Comparison of ENCODE assay signal across 27 cellular contexts in the genomic region with DNA sequence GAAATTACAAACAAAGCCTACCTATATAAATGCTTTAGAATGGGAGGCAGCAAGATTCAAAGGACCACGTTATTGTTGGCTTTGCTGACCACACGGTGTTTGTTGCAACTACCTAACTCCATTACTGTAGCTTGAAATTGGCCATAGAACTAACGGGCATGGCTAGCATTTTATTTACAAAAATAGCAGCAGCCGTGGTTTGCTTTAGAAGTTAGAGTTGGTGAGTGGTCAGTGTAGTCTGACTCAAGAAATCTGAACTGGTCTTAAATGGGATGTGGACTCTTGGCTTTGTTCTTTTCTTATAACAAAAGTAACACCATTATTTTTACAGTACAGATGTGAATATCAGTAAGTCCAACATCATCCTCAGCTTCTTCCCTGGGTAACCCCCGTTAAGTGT. TPM values are rescaled to one million over a fixed set of nuclear protein-coding genes. Genes with fewer than 3 reads are reported as not detected.
DNase-seq lines count a peak whose midpoint lies in the region; ATAC-seq, FAIRE-seq and TF ChIP-seq lines count a peak whose summit lies in the region.
"Had no signal": no experiment of that assay in that cellular context is flagged by ENCODE, and none has a peak within 500 bp of the region (broad histone marks: within the 10 kb centered on the region; RNA-seq: fewer than 3 reads in every experiment).

No MANE protein-coding gene starts in this region.

- H4K12ac ChIP-seq in trophoblast cell (ENCODE audit: low read depth, low read length), result no peak overlapping the region

- no peak overlapping the region for H2BK120ac ChIP-seq in trophoblast cell (ENCODE audit: insufficient read depth, low read length, poor library complexity)

- no peak overlapping the region for H3K27ac ChIP-seq in trophoblast cell (ENCODE audit: low read depth, low read length)
- H3K27ac ChIP-seq: A549; BLaER1 treated with 17β-estradiol and CSF1 and Interleukin-3, amounts not matched to agents 10 nM and 100 nM; GM23248 had no signal

- H3K79me2 ChIP-seq in trophoblast cell (ENCODE audit: control insufficient read depth, insufficient read depth, low read length, poor library complexity), result no peaks in the 10 kb centered on the region

- H3K4me1 Mint-ChIP-seq in activated T-cell treated with anti-CD3 and anti-CD28 coated beads, Interleukin-2, amount 50 U/mL, for 72 hours (ENCODE audit: low read depth), result peaks cover 65% of the 10 kb centered on the region
- H3K4me1 Mint-ChIP-seq in endothelial cell (ENCODE audit: unreplicated experiment), result peaks cover 7% of the 10 kb centered on the region

- no CpG with 5 or more reads among the region's 5 CpGs for WGBS in trophoblast cell (ENCODE audit: extremely low coverage, insufficient coverage, insufficient read length)

- peak overlapping the region; percentile 67 for H3K27ac Mint-ChIP-seq in activated T-cell treated with anti-CD3 and anti-CD28 coated beads, Interleukin-2, amount 50 U/mL, for 72 hours
- no peak overlapping the region for H3K27ac Mint-ChIP-seq in endothelial cell (ENCODE audit: unreplicated experiment)
- H3K27ac Mint-ChIP-seq: CD14-positive monocyte; CD4-positive, alpha-beta T cell; CD8-positive, alpha-beta memory T cell had no signal

- no peak overlapping the region for H2BK12ac ChIP-seq in trophoblast cell (ENCODE audit: low read length)

- FAIRE-seq in D721Med (lab: Jason Lieb, UNC), result no peak
- FAIRE-seq: A549, GM12878, GM19239, H1 had no signal

- no peak overlapping the region for H4K91ac ChIP-seq in trophoblast cell (ENCODE audit: low read depth, low read length)

- ATAC-seq in activated T-cell treated with anti-CD3 and anti-CD28 coated beads, Interleukin-2, amount 50 U/mL, for 72 hours (replicated peaks in 1 of 2), result no peak
- ATAC-seq in HG03457 (IDR thresholded peaks at IDR 0.05; ENCODE audit: unreplicated experiment), result no peak
- ATAC-seq: A549, GM12878 had no signal

- TF ChIP-seq CTCF in endothelial cell (IDR thresholded peaks at IDR 0.05; ENCODE audit: unreplicated experiment) (no peak), D721Med (IDR thresholded peaks at IDR 0.05; ENCODE audit: insufficient read depth, missing control alignments) (no peak)

- no peak overlapping the region for H4K8ac ChIP-seq in trophoblast cell (ENCODE audit: low read depth, low read length)

- no peak overlapping the region for H3K4me2 ChIP-seq in trophoblast cell (ENCODE audit: low read length)
- H3K4me2 ChIP-seq: A549; BLaER1 treated with 17β-estradiol and CSF1 and Interleukin-3, amounts not matched to agents 10 nM and 100 nM had no signal

- no peak overlapping the region for H2BK5ac ChIP-seq in trophoblast cell (ENCODE audit: low read depth, low read length, poor library complexity)

- no peak overlapping the region for H2AFZ ChIP-seq in trophoblast cell (ENCODE audit: insufficient read depth, low read length, poor library complexity)
- H2AFZ ChIP-seq: GM23248 had no signal

- H3K9ac ChIP-seq in trophoblast cell (ENCODE audit: low read length), result no peak overlapping the region
- H3K9ac ChIP-seq: BLaER1 treated with 17β-estradiol and CSF1 and Interleukin-3, amounts not matched to agents 10 nM and 100 nM; GM23248 had no signal

- H3K36me3 Mint-ChIP-seq in activated T-cell treated with anti-CD3 and anti-CD28 coated beads, Interleukin-2, amount 50 U/mL, for 72 hours (ENCODE audit: insufficient read depth in 2 of 2), result peaks cover 11 to 35% of the 10 kb centered on the region in 2 donors
- peaks cover 31% of the 10 kb centered on the region for H3K36me3 Mint-ChIP-seq in endothelial cell (ENCODE audit: low read depth, unreplicated experiment)

- peak overlapping the region; percentile 47 for H3K4ac ChIP-seq in trophoblast cell (ENCODE audit: low read depth, low read length)

- no peaks in the 10 kb centered on the region for H3K27me3 ChIP-seq in trophoblast cell (ENCODE audit: insufficient read depth, low read length)
- H3K27me3 ChIP-seq: BE2C; BLaER1 treated with 17β-estradiol and CSF1 and Interleukin-3, amounts not matched to agents 10 nM and 100 nM had no signal

- no peaks in the 10 kb centered on the region for H3K27me3 Mint-ChIP-seq in activated T-cell treated with anti-CD3 and anti-CD28 coated beads, Interleukin-2, amount 50 U/mL, for 72 hours (ENCODE audit: low read depth)
- peaks cover 2% of the 10 kb centered on the region for H3K27me3 Mint-ChIP-seq in endothelial cell (ENCODE audit: unreplicated experiment)
- H3K27me3 Mint-ChIP-seq: CD4-positive, alpha-beta T cell; CD8-positive, alpha-beta memory T cell had no signal

- no peak overlapping the region for H3K23ac ChIP-seq in trophoblast cell (ENCODE audit: low read length)

- no peaks in the 10 kb centered on the region for H3K79me1 ChIP-seq in trophoblast cell (ENCODE audit: low read length)

- no peak overlapping the region for H2AK5ac ChIP-seq in trophoblast cell (ENCODE audit: low read length)

- DNase-seq in activated T-cell treated with anti-CD3 and anti-CD28 coated beads, Interleukin-2, amount 50 U/mL, for 72 hours, result no peak
- DNase-seq in activated T-cell treated with anti-CD3 and anti-CD28 coated beads, Interleukin-2, amount 50 U/mL, for 48 hours, result no peak
- DNase-seq in endothelial cell (ENCODE audit: low spot score) (no peak), trophoblast cell (no peak), D721Med (ENCODE audit: insufficient read length, low spot score) (no peak)
- no peak for DNase-seq in stimulated activated CD8-positive, alpha-beta memory T cell treated with anti-CD3 and anti-CD28 coated beads, Interleukin-4, amount 100 ng/mL, for 48 hours
- DNase-seq: 8988T; ACHN; AML-193; BE2C; Calu3; CD4-positive, alpha-beta T cell; CD8-positive, alpha-beta memory T cell; DMS153; DMS79; EL; GDM1; GM23248; H7; HCEC 1CT had no signal

- H3K18ac ChIP-seq in trophoblast cell (ENCODE audit: low read length), result no peak overlapping the region

- H3K36me3 ChIP-seq in trophoblast cell (ENCODE audit: control insufficient read depth in 1 of 2, insufficient read depth in 2 of 2, low read length in 2 of 2), result peaks cover 2 to 4% of the 10 kb centered on the region in 2 experiments

- peaks cover 4 to 8% of the 10 kb centered on the region in 2 donors for H3K9me3 Mint-ChIP-seq in activated T-cell treated with anti-CD3 and anti-CD28 coated beads, Interleukin-2, amount 50 U/mL, for 72 hours
- H3K9me3 Mint-ChIP-seq in endothelial cell (ENCODE audit: unreplicated experiment), result no peaks in the 10 kb centered on the region
- H3K9me3 Mint-ChIP-seq: CD4-positive, alpha-beta T cell had no signal

- H3K4me3 ChIP-seq in trophoblast cell (ENCODE audit: low read depth, low read length), result no peak overlapping the region
- H3K4me3 ChIP-seq: A549; BLaER1 treated with 17β-estradiol and CSF1 and Interleukin-3, amounts not matched to agents 10 nM and 100 nM; GM12878; GM23248 had no signal

- no peaks in the 10 kb centered on the region for H3K4me1 ChIP-seq in trophoblast cell (ENCODE audit: control insufficient read depth in 1 of 2, insufficient read depth in 2 of 2, low read length in 2 of 2)
- H3K4me1 ChIP-seq: A549, BE2C had no signal

- no peak overlapping the region for H3K14ac ChIP-seq in trophoblast cell (ENCODE audit: low read length)

- H3K9me3 ChIP-seq in trophoblast cell (ENCODE audit: insufficient read depth, low read depth, low read length), result no peaks in the 10 kb centered on the region
- H3K9me3 ChIP-seq: A549, BE2C had no signal

- no peak overlapping the region for H3K4me3 Mint-ChIP-seq in activated T-cell treated with anti-CD3 and anti-CD28 coated beads, Interleukin-2, amount 50 U/mL, for 72 hours
- H3K4me3 Mint-ChIP-seq in endothelial cell (ENCODE audit: unreplicated experiment), result peak overlapping the region; percentile 54
- H3K4me3 Mint-ChIP-seq: CD14-positive monocyte; CD4-positive, alpha-beta T cell; CD8-positive, alpha-beta memory T cell had no signal

RNA-seq across cellular contexts. Expression of a gene that starts 10.6 kb away (rescaled TPM):
- total RNA-seq in activated T-cell treated with anti-CD3 and anti-CD28 coated beads, Interleukin-2, amount 50 U/mL, for 72 hours, result 100 to 1,000 TPM in 1 of 2 donors, 10 to 100 TPM in 1; 79.8 to 102 TPM
- total RNA-seq in endothelial cell (ENCODE audit: unreplicated experiment), result 273 TPM
- polyA plus RNA-seq in trophoblast cell (2013), result 236 and 245 TPM in 2 replicates
